ENCODE assay signal across 8 cellular contexts in genomic region chr12:69359531-69360347, GRCh38. TPM values are rescaled to one million over a fixed set of nuclear protein-coding genes. Genes with fewer than 3 reads are reported as not detected.
DNase-seq lines count a peak whose midpoint lies in the region; ATAC-seq, FAIRE-seq and TF ChIP-seq lines count a peak whose summit lies in the region.

Gene YEATS4, plus strand, starts transcription at chr12:69359743. Its CDS starts 230 bp downstream, at chr12:69359973.

- peak within 1 kb of the TSS; percentile 78 for H3K4me3 Mint-ChIP-seq in dendritic cell treated with granulocyte-macrophage colony-stimulating factor and Interleukin-4, amounts not matched to agents 40 ng/mL and 50 ng/mL, for 4 days

- H3K36me3 ChIP-seq in BJ (ENCODE audit: control insufficient read depth, insufficient read depth, low read length) (no peaks in the 10 kb centered on the region), HepG2 (replicated peaks in 1 of 2; ENCODE audit: control insufficient read depth in 1 of 2, insufficient read depth in 2 of 2, low read length in 2 of 2) (no peaks in the 10 kb centered on the region; a peak in 2 of 5 replicates)

- ATAC-seq in GM19324 (IDR thresholded peaks at IDR 0.05; ENCODE audit: low FRiP score, unreplicated experiment), result peak; percentile 93
- peak; percentile 61 for ATAC-seq in HG03469 (IDR thresholded peaks at IDR 0.05; ENCODE audit: unreplicated experiment)
- peak; percentile 90 for ATAC-seq in HepG2

- CTCF ChIA-PET in BJ (lab: Yijun Ruan, JAX) (interaction anchor here (3.8 kb wide), 1 partner anchor 281 kb away, joined by 42 read pairs; no protein-coding TSS in a partner anchor), HepG2 (lab: Yijun Ruan, JAX; ENCODE audit: low intra/inter-chr PET ratio, low total read pairs) (interaction anchor here (0.9 kb wide), 1 partner anchor 73 kb away, joined by 3 read pairs; no protein-coding TSS in a partner anchor)

- peak within 1 kb of the TSS; percentile 93 for H3K4me2 ChIP-seq in HepG2 (ENCODE audit: low read depth, low read length)

- intact Hi-C loops in dendritic cell treated with granulocyte-macrophage colony-stimulating factor and Interleukin-4, amounts not matched to agents 40 ng/mL and 50 ng/mL, for 4 days (cut with micrococcal nuclease), result loop anchor here (1.0 to 5.0 kb wide), 2 partner anchors 213 to 226 kb away; partner anchors contain the start of gene CCT2
- intact Hi-C loops in HepG2 (cut with micrococcal nuclease; ENCODE audit: unreplicated experiment), result loop anchor here (5.0 kb wide), 1 partner anchor 228 kb away; the partner anchor contains the start of gene CCT2

- no peaks in the 10 kb centered on the region for H3K9me3 Mint-ChIP-seq in dendritic cell treated with granulocyte-macrophage colony-stimulating factor and Interleukin-4, amounts not matched to agents 40 ng/mL and 50 ng/mL, for 4 days

- 0 out of 2 replicates have a peak, but pooled peaks cover 3% of the 10 kb centered on the region for H4K20me1 ChIP-seq in HepG2 (ENCODE audit: insufficient read depth, low read length)

- FAIRE-seq in HepG2 (lab: Jason Lieb, UNC), result peak; percentile 73

- H3K79me2 ChIP-seq in HepG2 (ENCODE audit: insufficient read depth, low read length), result peaks cover 10% of the 10 kb centered on the region

- under 1% methylated on average over 37 of the region's 70 CpGs for WGBS in HepG2 (ENCODE audit: low lambda C conversion rate)

- H3K27ac ChIP-seq in HepG2 (ENCODE audit: extremely low read length, insufficient read depth, low read length), result peak within 1 kb of the TSS; percentile 94

- no peaks in the 10 kb centered on the region for H3K27me3 Mint-ChIP-seq in dendritic cell treated with granulocyte-macrophage colony-stimulating factor and Interleukin-4, amounts not matched to agents 40 ng/mL and 50 ng/mL, for 4 days

- TF ChIP-seq EP300 in HepG2 (IDR thresholded peaks at IDR 0.05; ENCODE audit: low read depth in 2 of 2, low read length in 2 of 2), result 0 out of 4 replicates have a peak, but pooled peaks of 1 of the 2 experiments have one; percentile 8
- TF ChIP-seq EP300 in HepG2 (CRISPR knock-in tag; IDR thresholded peaks at IDR 0.05; ENCODE audit: borderline replicate concordance), result no peak

- H3K4me1 Mint-ChIP-seq in dendritic cell treated with granulocyte-macrophage colony-stimulating factor and Interleukin-4, amounts not matched to agents 40 ng/mL and 50 ng/mL, for 4 days (ENCODE audit: low read depth), result peaks cover 27% of the 10 kb centered on the region

- peaks cover 17% of the 10 kb centered on the region for H3K36me3 Mint-ChIP-seq in dendritic cell treated with granulocyte-macrophage colony-stimulating factor and Interleukin-4, amounts not matched to agents 40 ng/mL and 50 ng/mL, for 4 days (ENCODE audit: low read depth)

- peak within 1 kb of the TSS; percentile 80 for H3K9ac ChIP-seq in HepG2 (ENCODE audit: insufficient read depth, low read depth, low read length)

- no peak for TF ChIP-seq CTCF in BJ (IDR thresholded peaks at IDR 0.05; ENCODE audit: insufficient read depth, low read depth, low read length)
- TF ChIP-seq CTCF in HepG2 (CRISPR knock-in tag; IDR thresholded peaks at IDR 0.05), result no peak

- H3K4me3 ChIP-seq in BJ (ENCODE audit: low read depth, low read length) (peak within 1 kb of the TSS; percentile 93), HepG2 (replicated peaks in 1 of 3; ENCODE audit: insufficient read depth in 1 of 3, low read depth in 2 of 3, low read length in 3 of 3) (peak within 1 kb of the TSS; percentile 71 to 75 (median 72))

- H3K27me3 ChIP-seq in BJ (ENCODE audit: control insufficient read depth, insufficient read depth, low read length), result no peaks in the 10 kb centered on the region
- no peaks in the 10 kb centered on the region for H3K27me3 ChIP-seq in HepG2 (ENCODE audit: control insufficient read depth in 1 of 2, insufficient read depth in 2 of 2, low read length in 2 of 2)

- in situ Hi-C loops in HepG2 (cut with HindIII; ENCODE audit: extremely low pct_ligation_motif_present, low pct_unique_long_range_greater_than_20kb), result loop anchor here (10.0 kb wide), 1 partner anchor 65 kb away; no protein-coding TSS in a partner anchor

- DNase-seq in BJ (ENCODE audit: low read depth) (peak; percentile 46), NCI-H526 treated with DMSO at 0.1 percent for 48 hours (lab: John Stamatoyannopoulos, UW) (peak; percentile 88), HepG2 (ENCODE audit: low spot score) (peak; percentile 95)
- peak; percentile 75 for DNase-seq in activated CD4-positive, alpha-beta T cell treated with anti-CD3 and anti-CD28 coated beads, Interleukin-2, amount 50 U/mL, for 1 hour
- DNase-seq in stimulated activated CD4-positive, alpha-beta T cell treated with anti-CD3 and anti-CD28 coated beads, Interleukin-4, amount 100 ng/mL, for 1 hour, result peak; percentile 84

- peak; percentile 39; the same call in 1 of the 2 replicates for TF ChIP-seq RAD21 in HepG2 (CRISPR knock-in tag; IDR thresholded peaks at IDR 0.05)

- POLR2A ChIA-PET in BJ (lab: Charles Lee), result no interaction called here
- POLR2A ChIA-PET in HepG2 (lab: Yijun Ruan, JAX), result interaction anchor here (0.7 to 2.9 kb wide), 2 partner anchors 27 to 28 kb away, joined by 3 to 13 read pairs; no protein-coding TSS in a partner anchor

- no peaks in the 10 kb centered on the region for H3K9me3 ChIP-seq in HepG2 (ENCODE audit: low read length)

- TF ChIP-seq POLR2A in HepG2 (IDR thresholded peaks at IDR 0.05; ENCODE audit: insufficient read depth in 1 of 2, low read depth in 2 of 2, low read length in 2 of 2), result peak; percentile 76 to 86

- H3K4me1 ChIP-seq in HepG2 (ENCODE audit: insufficient read depth, low read length), result peaks cover 44% of the 10 kb centered on the region

- TSS peak; percentile 99 for BruUV-seq in HepG2 (replicated peaks; lab: Mats Ljungman, UMichigan)

- peak within 1 kb of the TSS; percentile 87 for H3K27ac Mint-ChIP-seq in dendritic cell treated with granulocyte-macrophage colony-stimulating factor and Interleukin-4, amounts not matched to agents 40 ng/mL and 50 ng/mL, for 4 days

- peak within 1 kb of the TSS; percentile 49 for H2AFZ ChIP-seq in HepG2 (ENCODE audit: low read length)

TF ChIP-seq in HepG2, 621 proteins besides CTCF, POLR2A, EP300 and RAD21 (continues in another document):
- no peak for TF ChIP-seq SRSF9 (IDR thresholded peaks at IDR 0.05; ENCODE audit: borderline replicate concordance, insufficient read depth, low read depth, low read length, poor library complexity, severe bottlenecking)
- no peak for TF ChIP-seq TBX3 (IDR thresholded peaks at IDR 0.05; ENCODE audit: borderline replicate concordance)
- TF ChIP-seq HNF4A (CRISPR knock-in tag; IDR thresholded peaks at IDR 0.05), result peak; percentile 79
- TF ChIP-seq ZSCAN22 (CRISPR knock-in tag; IDR thresholded peaks at IDR 0.05), result no peak; the same call in 1 of the 2 replicates
- no peak for TF ChIP-seq ZNF432 (CRISPR knock-in tag; IDR thresholded peaks at IDR 0.05; ENCODE audit: borderline replicate concordance)
- no peak for TF ChIP-seq PCBP2 (optimal IDR thresholded peaks at IDR 0.05; ENCODE audit: low read depth, low read length, poor library complexity, severe bottlenecking)

RNA-seq across cellular contexts. Expression of gene YEATS4, which starts in this region (rescaled TPM):
- polyA plus RNA-seq in BJ (2011; rRNA removed) (7.8 and 9.1 TPM in 2 replicates), HepG2 (2011; rRNA removed) (10.0 and 16.8 TPM in 2 replicates)
- polyA minus RNA-seq in BJ (2011; rRNA and poly(A)+ RNA removed), result 1.1 and 4.2 TPM in 2 replicates
- 45.0 and 51.7 TPM in 2 replicates for total RNA-seq in HepG2 (2016; rRNA removed; fragmentation: Illumina TruSeq; extraction: Trizol)
- total RNA-seq in HepG2 (2016; cell fraction: cytosol; rRNA removed; fragmentation: Illumina TruSeq; extraction: Trizol; ENCODE audit: low read depth), result 11.6 and 14.0 TPM in 2 replicates
- 45.7 and 59.8 TPM in 2 replicates for total RNA-seq in HepG2 (2016; cell fraction: insoluble cytoplasmic fraction; rRNA removed; fragmentation: Illumina TruSeq; extraction: Trizol)
- total RNA-seq in HepG2 (2016; cell fraction: membrane; rRNA removed; fragmentation: Illumina TruSeq; extraction: Trizol), result 25.6 and 27.0 TPM in 2 replicates
- total RNA-seq in HepG2 (2016; cell fraction: nucleus; rRNA removed; fragmentation: Illumina TruSeq; extraction: Trizol), result 21.7 and 27.0 TPM in 2 replicates
- polyA plus RNA-seq in HepG2 (2011; cell fraction: cytosol; rRNA removed), result 16.1 and 23.0 TPM in 2 replicates
- 6.9 and 7.4 TPM in 2 replicates for polyA plus RNA-seq in HepG2 (2011; cell fraction: nucleus; rRNA removed)
- polyA plus RNA-seq in HepG2 (2012), result 17.1 and 21.3 TPM in 2 replicates
- polyA plus RNA-seq in HepG2 (2016; cell fraction: cytosol; fragmentation: Illumina TruSeq; extraction: Trizol; ENCODE audit: low read depth), result 10.2 and 11.1 TPM in 2 replicates
- polyA plus RNA-seq in HepG2 (2016; cell fraction: insoluble cytoplasmic fraction; fragmentation: Illumina TruSeq; extraction: Trizol; ENCODE audit: low read depth), result 58.2 and 68.3 TPM in 2 replicates
- polyA plus RNA-seq in HepG2 (2016; cell fraction: membrane; fragmentation: Illumina TruSeq; extraction: Trizol; ENCODE audit: low read depth), result 21.0 and 21.8 TPM in 2 replicates
- polyA plus RNA-seq in HepG2 (2016; cell fraction: nucleus; fragmentation: Illumina TruSeq; extraction: Trizol; ENCODE audit: insufficient read depth, low read depth), result 28.6 and 30.9 TPM in 2 replicates
- polyA minus RNA-seq in HepG2 (2011; rRNA and poly(A)+ RNA removed; ENCODE audit: low replicate concordance), result 7.0 and 10.3 TPM in 2 replicates
- polyA minus RNA-seq in HepG2 (2011; cell fraction: cytosol; rRNA and poly(A)+ RNA removed), result 10.5 and 11.3 TPM in 2 replicates
- 16.4 and 19.7 TPM in 2 replicates for polyA minus RNA-seq in HepG2 (2011; cell fraction: nucleus; rRNA and poly(A)+ RNA removed)

Comparison
In these comparisons a context has a peak if more than half of its experiments do, and no peak if none do; other contexts are left out.
1. Peak in every context shown above with its lines: DNase-seq, ATAC-seq, H3K4me3 ChIP-seq and H3K27ac ChIP-seq.